Comparison of ENCODE assay signal across 9 cellular contexts in the genomic region with DNA sequence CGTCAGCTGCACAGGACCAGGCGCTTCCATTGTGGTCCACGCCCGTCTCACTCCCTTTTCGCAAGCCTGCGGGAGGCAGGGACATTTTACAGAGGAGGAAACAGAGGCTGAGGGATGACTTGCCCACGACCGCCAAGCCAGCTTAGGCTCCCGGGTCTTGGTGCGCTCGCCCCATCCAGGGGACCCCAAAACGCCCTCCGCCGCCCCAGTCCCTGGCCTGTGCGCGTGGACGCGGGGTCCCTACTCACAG. TPM values are rescaled to one million over a fixed set of nuclear protein-coding genes. Genes with fewer than 3 reads are reported as not detected.
DNase-seq lines count a peak whose midpoint lies in the region; ATAC-seq and TF ChIP-seq lines count a peak whose summit lies in the region.
"Had no signal": no experiment of that assay in that cellular context is flagged by ENCODE, and none has a peak within 500 bp of the region (broad histone marks: within the 10 kb centered on the region; RNA-seq: fewer than 3 reads in every experiment).

No MANE protein-coding gene starts in this region.

- H3K27ac Mint-ChIP-seq in CD14-positive monocyte, result no peak overlapping the region
- H3K27ac Mint-ChIP-seq in osteocyte (ENCODE audit: unreplicated experiment), result no peak overlapping the region

- H3K27me3 ChIP-seq in SJSA1 (replicated peaks), result peaks cover 37% of the 10 kb centered on the region

- intact Hi-C loops in CD14-positive monocyte (cut with micrococcal nuclease), result loop anchor here (5.0 to 10.0 kb wide), 6 partner anchors 46 to 479 kb away; a partner anchor contains a TSS

- H3K9me3 Mint-ChIP-seq in CD14-positive monocyte (peaks cover 0 to 20% (median 8%) of the 10 kb centered on the region in 7 donors), osteocyte (ENCODE audit: unreplicated experiment) (no peaks in the 10 kb centered on the region)

- ATAC-seq in GM21529 (IDR thresholded peaks at IDR 0.05; ENCODE audit: unreplicated experiment), result no peak
- ATAC-seq in HG02642 (IDR thresholded peaks at IDR 0.05; ENCODE audit: poor library complexity, unreplicated experiment), result no peak

- H3K27ac ChIP-seq in SJSA1, result no peak overlapping the region

- no peak for TF ChIP-seq CTCF in CD14-positive monocyte (IDR thresholded peaks at IDR 0.05)
- TF ChIP-seq CTCF in epithelial cell of proximal tubule (conservative IDR thresholded peaks at IDR 0.05; ENCODE audit: low read depth, low read length), result no peak
- TF ChIP-seq CTCF in osteocyte (IDR thresholded peaks at IDR 0.05), result no peak

- H3K4me3 Mint-ChIP-seq in CD14-positive monocyte (peak overlapping the region; percentile 75 to 84), osteocyte (ENCODE audit: unreplicated experiment) (peak overlapping the region; percentile 69)

- no peaks in the 10 kb centered on the region for H3K36me3 ChIP-seq in SJSA1

- DNase-seq in CD14-positive monocyte (ENCODE audit: low spot score) (no peak), SJSA1 (ENCODE audit: low read depth in 1 of 2, low spot score in 2 of 2) (no peak), epithelial cell of proximal tubule (ENCODE audit: low read depth) (no peak), osteocyte (ENCODE audit: extremely low spot score, unreplicated experiment) (no peak), HuH-7.5 (ENCODE audit: low spot score) (no peak)
- DNase-seq in stimulated activated CD4-positive, alpha-beta T cell treated with anti-CD3 and anti-CD28 coated beads, Interleukin-2, amount 100 ng/mL, for 48 hours, result no peak
- DNase-seq: NCI-H1436 treated with DMSO at 0.1 percent for 48 hours had no signal

- H3K4me1 ChIP-seq in SJSA1 (replicated peaks), result peaks cover 42% of the 10 kb centered on the region

- H3K4me3 ChIP-seq in SJSA1 (peak overlapping the region; percentile 25), epithelial cell of proximal tubule (ENCODE audit: low read depth, low read length) (peak overlapping the region; percentile 38)

- H3K27me3 Mint-ChIP-seq in CD14-positive monocyte (ENCODE audit: low read depth in 3 of 3), result peaks cover 38 to 80% (median 56%) of the 10 kb centered on the region in 3 donors
- H3K27me3 Mint-ChIP-seq in osteocyte (ENCODE audit: unreplicated experiment), result peaks cover 9% of the 10 kb centered on the region

- peaks cover 0 to 6% of the 10 kb centered on the region in 2 donors for H3K36me3 Mint-ChIP-seq in CD14-positive monocyte
- no peaks in the 10 kb centered on the region for H3K36me3 Mint-ChIP-seq in osteocyte (ENCODE audit: unreplicated experiment)

- no peaks in the 10 kb centered on the region for H3K9me3 ChIP-seq in SJSA1 (replicated peaks)

- peaks cover 36% of the 10 kb centered on the region for H3K4me1 Mint-ChIP-seq in CD14-positive monocyte
- H3K4me1 Mint-ChIP-seq in osteocyte (ENCODE audit: unreplicated experiment), result peaks cover 22% of the 10 kb centered on the region

RNA-seq across cellular contexts. Expression of a gene that starts 0.3 kb away (rescaled TPM):
- under 1 TPM; 0.09 to 0.24 TPM for polyA plus RNA-seq in CD14-positive monocyte
- not detected in 2 replicates for total RNA-seq in SJSA1 (2014; rRNA removed; shearing (Covaris generic))
- total RNA-seq in epithelial cell of proximal tubule (not detected in 2 replicates), osteocyte (3.2 and 4.1 TPM in 2 replicates)
